21 cellular contexts compared by ENCODE assay signal in genomic region chr1:154934358-154934948, GRCh38. TPM values are rescaled to one million over a fixed set of nuclear protein-coding genes. Genes with fewer than 3 reads are reported as not detected.
DNase-seq lines count a peak whose midpoint lies in the region; ATAC-seq and TF ChIP-seq lines count a peak whose summit lies in the region.
"Had no signal": no experiment of that assay in that cellular context is flagged by ENCODE, and none has a peak within 500 bp of the region (broad histone marks: within the 10 kb centered on the region; RNA-seq: fewer than 3 reads in every experiment).

No MANE protein-coding gene starts in this region.

- no peak for DNase-seq in activated naive CD4-positive, alpha-beta T cell treated with anti-CD3 and anti-CD28 coated beads, Interleukin-2, amount 10 ng/mL, durations not matched to agents 7 days and 5 days
- DNase-seq in activated naive CD4-positive, alpha-beta T cell (lab: John Stamatoyannopoulos, UW), result no peak
- DNase-seq in T-cell (no peak), memory B cell (ENCODE audit: low spot score in 2 of 2) (no peak), type B pancreatic cell (ENCODE audit: extremely low spot score, unreplicated experiment) (no peak), HCEC 1CT (no peak)
- DNase-seq: activated CD4-positive, alpha-beta T cell treated with anti-CD3 and anti-CD28 coated beads, Interleukin-2, amount 50 U/mL, for 4 hours; activated gamma-delta T cell; caudate nucleus; DMS153; effector memory CD4-positive, alpha-beta T cell; hypothalamus; Karpas-422; mesendoderm; NCI-H2029; NCI-H524 treated with DMSO at 0.1 percent for 48 hours; OCI-M1; stimulated activated naive B cell treated with anti-CD40 and anti-IgM and Interleukin-4, amounts not matched to agents 10 μg/mL and 1 μg/mL and 100 μg/mL, for 72 hours; T-helper 1 cell had no signal

- no peaks in the 10 kb centered on the region for H3K9me3 Mint-ChIP-seq in activated naive CD4-positive, alpha-beta T cell treated with anti-CD3 and anti-CD28 coated beads, Interleukin-2, amount 10 ng/mL, durations not matched to agents 7 days and 5 days
- H3K9me3 Mint-ChIP-seq in T-cell (no peaks in the 10 kb centered on the region), memory B cell (no peaks in the 10 kb centered on the region), type B pancreatic cell (no peaks in the 10 kb centered on the region)
- H3K9me3 Mint-ChIP-seq: stimulated activated naive B cell treated with anti-CD40 and anti-IgM and Interleukin-4, amounts not matched to agents 10 μg/mL and 1 μg/mL and 100 μg/mL, for 72 hours had no signal

- no peaks in the 10 kb centered on the region for H3K27me3 Mint-ChIP-seq in activated naive CD4-positive, alpha-beta T cell treated with anti-CD3 and anti-CD28 coated beads, Interleukin-2, amount 10 ng/mL, durations not matched to agents 7 days and 5 days
- H3K27me3 Mint-ChIP-seq in T-cell (no peaks in the 10 kb centered on the region), memory B cell (no peaks in the 10 kb centered on the region), type B pancreatic cell (no peaks in the 10 kb centered on the region)
- H3K27me3 Mint-ChIP-seq: stimulated activated naive B cell treated with anti-CD40 and anti-IgM and Interleukin-4, amounts not matched to agents 10 μg/mL and 1 μg/mL and 100 μg/mL, for 72 hours had no signal

- peaks cover 43% of the 10 kb centered on the region for H3K4me1 Mint-ChIP-seq in activated naive CD4-positive, alpha-beta T cell treated with anti-CD3 and anti-CD28 coated beads, Interleukin-2, amount 10 ng/mL, durations not matched to agents 7 days and 5 days
- peaks cover 34 to 43% (median 40%) of the 10 kb centered on the region in 3 donors for H3K4me1 Mint-ChIP-seq in T-cell
- H3K4me1 Mint-ChIP-seq in memory B cell, result peaks cover 19% of the 10 kb centered on the region
- peaks cover 24% of the 10 kb centered on the region for H3K4me1 Mint-ChIP-seq in type B pancreatic cell (ENCODE audit: unreplicated experiment)

- CTCF ChIA-PET in activated naive CD4-positive, alpha-beta T cell treated with anti-CD3 and anti-CD28 coated beads, Interleukin-2, amount 10 ng/mL, durations not matched to agents 7 days and 5 days (lab: Charles Lee), result interaction anchor here (1.0 kb wide), 1 partner anchor 9 kb away, joined by 3 read pairs; no protein-coding TSS in a partner anchor
- CTCF ChIA-PET in T-cell (lab: Charles Lee), result interaction anchor here in 1 of 2 donors (0.8 kb wide), 1 partner anchor 83 kb away, joined by 3 read pairs; no protein-coding TSS in a partner anchor

- POLR2A ChIA-PET in T-cell (lab: Charles Lee), result no interaction called here

- no peak overlapping the region for H3K27ac Mint-ChIP-seq in activated naive CD4-positive, alpha-beta T cell treated with anti-CD3 and anti-CD28 coated beads, Interleukin-2, amount 10 ng/mL, durations not matched to agents 7 days and 5 days
- H3K27ac Mint-ChIP-seq in T-cell (peak overlapping the region in 1 of 2 donors; percentile 23), memory B cell (no peak overlapping the region), type B pancreatic cell (no peak overlapping the region)
- H3K27ac Mint-ChIP-seq: stimulated activated naive B cell treated with anti-CD40 and anti-IgM and Interleukin-4, amounts not matched to agents 10 μg/mL and 1 μg/mL and 100 μg/mL, for 72 hours had no signal

- no peak for TF ChIP-seq CTCF in type B pancreatic cell (conservative IDR thresholded peaks at IDR 0.05)

- peaks cover 9% of the 10 kb centered on the region for H3K36me3 Mint-ChIP-seq in activated naive CD4-positive, alpha-beta T cell treated with anti-CD3 and anti-CD28 coated beads, Interleukin-2, amount 10 ng/mL, durations not matched to agents 7 days and 5 days
- H3K36me3 Mint-ChIP-seq in T-cell, result peaks cover 7% of the 10 kb centered on the region
- H3K36me3 Mint-ChIP-seq in memory B cell, result peaks cover 5% of the 10 kb centered on the region
- no peaks in the 10 kb centered on the region for H3K36me3 Mint-ChIP-seq in type B pancreatic cell

- H3K4me3 Mint-ChIP-seq in activated naive CD4-positive, alpha-beta T cell treated with anti-CD3 and anti-CD28 coated beads, Interleukin-2, amount 10 ng/mL, durations not matched to agents 7 days and 5 days, result peak overlapping the region; percentile 27
- H3K4me3 Mint-ChIP-seq in T-cell (peak overlapping the region in 2 of 3 donors; percentile 28 to 97), memory B cell (peak overlapping the region; percentile 8), type B pancreatic cell (peak overlapping the region; percentile 14)

- no peak for ATAC-seq in T-cell (replicated peaks in 1 of 4)
- ATAC-seq in memory B cell (ENCODE audit: low read depth), result no peak
- ATAC-seq in HG03521 (IDR thresholded peaks at IDR 0.05; ENCODE audit: unreplicated experiment), result no peak
- ATAC-seq in GM21367 (IDR thresholded peaks at IDR 0.05; ENCODE audit: unreplicated experiment), result no peak
- ATAC-seq: stimulated activated naive B cell treated with anti-CD40 and anti-IgM and Interleukin-4, amounts not matched to agents 10 μg/mL and 1 μg/mL and 100 μg/mL, for 72 hours had no signal

RNA-seq across cellular contexts. Expression of gene PMVK, which starts 2.1 kb away (rescaled TPM):
- total RNA-seq in T-cell (10 to 100 TPM; 12.6 to 24.9 (median 22.4) TPM), type B pancreatic cell (ENCODE audit: low replicate concordance) (30.3 and 46.2 TPM in 2 replicates)

RNA-seq across cellular contexts. Expression of gene PBXIP1, which starts 21.4 kb away (rescaled TPM):
- total RNA-seq in T-cell, result 100 to 1,000 TPM; 299 to 450 (median 328) TPM
- total RNA-seq in type B pancreatic cell (ENCODE audit: low replicate concordance), result 57.3 and 65.8 TPM in 2 replicates

RNA-seq across cellular contexts. Expression of gene PYGO2, which starts 27.1 kb away (rescaled TPM):
- total RNA-seq in T-cell (10 to 100 TPM; 36.0 to 70.8 (median 68.5) TPM), type B pancreatic cell (ENCODE audit: low replicate concordance) (48.1 and 49.0 TPM in 2 replicates)

RNA-seq across cellular contexts. Expression of gene SHC1, which starts 36.1 kb away (rescaled TPM):
- 10 to 100 TPM; 61.3 to 88.2 (median 76.8) TPM for total RNA-seq in T-cell
- total RNA-seq in type B pancreatic cell (ENCODE audit: low replicate concordance), result 65.3 and 87.8 TPM in 2 replicates

RNA-seq across cellular contexts. Expression of gene CKS1B, which starts 40.0 kb away (rescaled TPM):
- total RNA-seq in T-cell, result 10 to 100 TPM in 4 of 5 donors, 1 to 10 TPM in 1; 7.9 to 11.8 (median 10.3) TPM
- total RNA-seq in type B pancreatic cell (ENCODE audit: low replicate concordance), result 58.8 and 119 TPM in 2 replicates

Comparison
In these comparisons a context has a peak if more than half of its experiments do, and no peak if none do; other contexts are left out.
1. H3K4me3 Mint-ChIP-seq: peak in every context shown above with its lines; median percentile 62 in T-cell; 27 in activated naive CD4-positive, alpha-beta T cell treated with anti-CD3 and anti-CD28 coated beads, Interleukin-2, amount 10 ng/mL, durations not matched to agents 7 days and 5 days; 14 in type B pancreatic cell; 8 in memory B cell.